Comparison of ENCODE assay signal across 39 cellular contexts in the genomic region with DNA sequence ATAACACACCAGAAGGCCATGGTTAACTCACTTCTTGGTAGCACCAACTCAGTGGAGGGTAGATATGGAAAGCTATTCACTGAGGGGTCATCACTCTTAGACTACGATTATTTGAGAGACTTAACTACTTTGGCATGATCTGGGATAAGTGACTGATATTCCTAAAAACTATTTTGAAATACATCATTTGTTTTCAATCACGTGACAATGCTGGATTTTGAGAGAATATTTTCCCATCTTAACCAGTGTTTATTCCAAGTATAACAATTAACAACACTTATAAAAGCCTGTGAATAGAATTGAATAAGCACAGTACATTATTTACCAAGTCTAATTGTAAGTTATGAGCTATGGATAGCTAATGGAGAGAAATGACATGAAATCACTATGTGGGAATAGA. TPM values are rescaled to one million over a fixed set of nuclear protein-coding genes. Genes with fewer than 3 reads are reported as not detected.
"Had no signal": no experiment of that assay in that cellular context is flagged by ENCODE, and none has a peak within 500 bp of the region (broad histone marks: within the 10 kb centered on the region; RNA-seq: fewer than 3 reads in every experiment).

No MANE protein-coding gene starts in this region.

- H3K27me3 ChIP-seq: MG63 had no signal

- H3K36me3 ChIP-seq: MG63 had no signal

- H3K9me3 ChIP-seq: MG63 had no signal

- DNase-seq: Karpas-422, Kasumi-1, MG63, MM.1S, MV-4-11, NCI-H1048, NCI-H1092, NCI-H1092 treated with DMSO at 0.1 percent for 48 hours, NCI-H1105, NCI-H1105 treated with DMSO at 0.1 percent for 48 hours, NCI-H1417, NCI-H1417 treated with DMSO at 0.1 percent for 48 hours, NCI-H1436, NCI-H1436 treated with DMSO at 0.1 percent for 48 hours, NCI-H146, NCI-H1694, NCI-H1694 treated with DMSO at 0.1 percent for 48 hours, NCI-H187, NCI-H187 treated with DMSO at 0.1 percent for 48 hours, NCI-H1930, NCI-H2029 treated with DMSO at 0.1 percent for 48 hours, NCI-H2081, NCI-H2081 treated with DMSO at 0.1 percent for 48 hours, NCI-H2107, NCI-H2171, NCI-H2171 treated with DMSO at 0.1 percent for 48 hours, NCI-H2227 treated with DMSO at 0.1 percent for 48 hours, NCI-H226, NCI-H345, NCI-H446, NCI-H446 treated with DMSO at 0.1 percent for 48 hours, NCI-H510A, NCI-H510A treated with DMSO at 0.1 percent for 48 hours, NCI-H524, NCI-H524 treated with DMSO at 0.1 percent for 48 hours had no signal

- H3K4me3 ChIP-seq: MG63 had no signal

RNA-seq across cellular contexts. Expression of a gene that starts 22.4 kb away (rescaled TPM):
- total RNA-seq: LHCN-M2, M059J, MCF 10A, NCI-H460 had no signal
